Comparison of ENCODE assay signal across 23 cellular contexts in genomic region chr4:169400832-169401231, GRCh38.
DNase-seq lines count a peak whose midpoint lies in the region; ATAC-seq, FAIRE-seq and TF ChIP-seq lines count a peak whose summit lies in the region.
"Had no signal": no experiment of that assay in that cellular context is flagged by ENCODE, and none has a peak within 500 bp of the region (broad histone marks: within the 10 kb centered on the region; RNA-seq: fewer than 3 reads in every experiment).

No MANE protein-coding gene starts in this region.

- DNase-seq in frontal cortex (ENCODE audit: low spot score in 2 of 2) (no peak), tibial nerve (ENCODE audit: low spot score in 2 of 2) (no peak), brain microvascular endothelial cell (no peak), cerebellar nuclear complex (lab: John Stamatoyannopoulos, UW) (no peak)
- DNase-seq: 8988T; ACHN; AML-193; BE2C; CD4-positive, alpha-beta T cell; CD8-positive, alpha-beta memory T cell; DMS 273 treated with DMSO at 0.1 percent for 48 hours; DMS79; EL; GDM1; H9 had no signal

- peak; percentile 63 for FAIRE-seq in frontal cortex (lab: Jason Lieb, UNC)
- FAIRE-seq: A549, D721Med, GM12891 had no signal

- H3K9me3 ChIP-seq in tibial nerve = no peaks in the 10 kb centered on the region
- H3K9me3 ChIP-seq: A549; BE2C; BLaER1 treated with 17β-estradiol and CSF1 and Interleukin-3, amounts not matched to agents 10 nM and 100 nM had no signal

- WGBS in tibial nerve, 2 donors = 64% methylated on average over 3 of the region's 3 CpGs

- no peak overlapping the region for H3K4me3 ChIP-seq in tibial nerve
- no peak overlapping the region for H3K4me3 ChIP-seq in brain microvascular endothelial cell (ENCODE audit: low read depth, low read length)
- H3K4me3 ChIP-seq: A549; BLaER1 treated with 17β-estradiol and CSF1 and Interleukin-3, amounts not matched to agents 10 nM and 100 nM; GM23338 had no signal

- in situ Hi-C loops in brain microvascular endothelial cell (cut with HindIII; ENCODE audit: low pct_ligation_motif_present, low sequenced_read_pairs) = no loop called here

- ATAC-seq in GM18868 (IDR thresholded peaks at IDR 0.05; ENCODE audit: unreplicated experiment) (peak; percentile 51), HG03432 (IDR thresholded peaks at IDR 0.05; ENCODE audit: unreplicated experiment) (peak; percentile 19)
- ATAC-seq: A549, GM23338, HCT116 had no signal

- TF ChIP-seq POLR2A in tibial nerve (IDR thresholded peaks at IDR 0.05) = no peak

- H3K27ac ChIP-seq in tibial nerve (no peak overlapping the region), brain microvascular endothelial cell (no peak overlapping the region)
- H3K27ac ChIP-seq: A549; BLaER1 treated with 17β-estradiol and CSF1 and Interleukin-3, amounts not matched to agents 10 nM and 100 nM had no signal

- no peak for TF ChIP-seq CTCF in tibial nerve (IDR thresholded peaks at IDR 0.05)
- TF ChIP-seq CTCF in brain microvascular endothelial cell (IDR thresholded peaks at IDR 0.05; ENCODE audit: low read depth, low read length, missing control alignments) = no peak

- H3K36me3 ChIP-seq in tibial nerve = peaks cover 0 to 41% (median 0%) of the 10 kb centered on the region in 3 donors
- H3K36me3 ChIP-seq in brain microvascular endothelial cell (replicated peaks) = no peaks in the 10 kb centered on the region

- no peaks in the 10 kb centered on the region for H3K27me3 ChIP-seq in tibial nerve
- no peaks in the 10 kb centered on the region for H3K27me3 ChIP-seq in brain microvascular endothelial cell (replicated peaks)
- H3K27me3 ChIP-seq: BE2C; BLaER1 treated with 17β-estradiol and CSF1 and Interleukin-3, amounts not matched to agents 10 nM and 100 nM had no signal

- no peaks in the 10 kb centered on the region for H3K4me1 ChIP-seq in tibial nerve
- H3K4me1 ChIP-seq: A549, BE2C had no signal

- no peak for TF ChIP-seq EP300 in tibial nerve (IDR thresholded peaks at IDR 0.05)
